Comparison of ENCODE assay signal across 9 cellular contexts in the genomic region with DNA sequence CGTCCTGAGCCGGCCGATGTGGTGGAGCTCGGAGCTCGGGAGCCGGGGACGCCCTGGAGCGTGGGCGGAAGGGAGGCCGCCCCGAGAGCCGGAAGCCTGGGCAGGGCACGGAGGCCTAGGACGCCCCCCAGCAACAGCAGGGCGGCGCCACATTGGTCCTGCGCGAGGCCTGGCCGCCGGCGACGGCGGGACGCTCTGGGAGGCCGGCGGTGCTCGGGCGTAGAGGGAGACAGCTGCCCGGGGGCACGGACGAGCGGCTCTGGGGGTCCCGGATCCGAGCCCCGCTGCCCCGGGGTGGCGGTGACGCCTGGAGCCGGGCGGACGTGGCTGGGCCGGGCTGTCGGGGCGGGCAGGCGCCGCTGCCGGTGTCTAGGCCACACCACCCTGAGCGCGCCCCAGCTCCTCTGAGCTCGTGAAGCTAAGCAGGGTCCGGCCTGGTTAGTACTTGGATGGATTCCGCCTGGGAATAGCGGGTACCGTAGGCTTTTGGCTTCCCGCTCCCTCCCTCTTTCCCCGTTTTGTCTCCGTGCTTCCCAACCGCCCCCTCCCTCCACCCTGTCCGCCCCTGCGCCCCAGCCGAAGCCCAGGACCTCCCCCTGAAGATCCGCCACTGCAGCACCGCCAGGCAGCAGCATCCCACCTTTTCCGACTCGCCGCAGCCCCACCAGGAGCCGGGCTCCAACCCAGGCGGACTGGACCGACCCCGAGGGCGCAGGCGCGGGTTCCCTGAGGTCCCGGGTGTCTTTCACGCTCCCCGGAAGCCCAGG. TPM values are rescaled to one million over a fixed set of nuclear protein-coding genes. Genes with fewer than 3 reads are reported as not detected.
DNase-seq lines count a peak whose midpoint lies in the region; ATAC-seq and TF ChIP-seq lines count a peak whose summit lies in the region.
"Had no signal": no experiment of that assay in that cellular context is flagged by ENCODE, and none has a peak within 500 bp of the region (broad histone marks: within the 10 kb centered on the region; RNA-seq: fewer than 3 reads in every experiment).

No MANE protein-coding gene starts in this region.

- peaks cover 78% of the 10 kb centered on the region for H3K27me3 ChIP-seq in suprapubic skin

- TF ChIP-seq POLR2A in suprapubic skin (IDR thresholded peaks at IDR 0.05) (no peak), erythroblast (IDR thresholded peaks at IDR 0.05; ENCODE audit: low read length) (no peak)

- ATAC-seq in T-cell (replicated peaks in 1 of 4) = peak in 3 of 4 experiments; percentile 45 to 63 (median 56)
- ATAC-seq in GM19455 (IDR thresholded peaks at IDR 0.05; ENCODE audit: unreplicated experiment) = no peak
- no peak for ATAC-seq in HG02588 (IDR thresholded peaks at IDR 0.05; ENCODE audit: unreplicated experiment)
- ATAC-seq: left lobe of liver had no signal

- H3K9me3 ChIP-seq in suprapubic skin = no peaks in the 10 kb centered on the region

- TF ChIP-seq CTCF in suprapubic skin (IDR thresholded peaks at IDR 0.05) = no peak

- TF ChIP-seq EP300 in suprapubic skin (IDR thresholded peaks at IDR 0.05) = no peak

- H3K4me3 ChIP-seq in iPS-11a (ENCODE audit: low read depth, low read length) = peak overlapping the region; percentile 39
- peak overlapping the region; percentile 37 for H3K4me3 ChIP-seq in suprapubic skin

- H3K36me3 Mint-ChIP-seq in activated CD4-positive, alpha-beta memory T cell treated with anti-CD3 and anti-CD28 coated beads for 36 hours = peaks cover 2% of the 10 kb centered on the region
- H3K36me3 Mint-ChIP-seq in activated CD4-positive, alpha-beta memory T cell treated with anti-CD3 and anti-CD28 coated beads, Interleukin-2, amount 10 ng/mL, durations not matched to agents 7 days and 5 days (ENCODE audit: low read depth) = peaks cover 17% of the 10 kb centered on the region
- H3K36me3 Mint-ChIP-seq in T-cell = no peaks in the 10 kb centered on the region

- no peak overlapping the region for H3K4me3 Mint-ChIP-seq in activated CD4-positive, alpha-beta memory T cell treated with anti-CD3 and anti-CD28 coated beads for 36 hours
- H3K4me3 Mint-ChIP-seq in activated CD4-positive, alpha-beta memory T cell treated with anti-CD3 and anti-CD28 coated beads, Interleukin-2, amount 10 ng/mL, durations not matched to agents 7 days and 5 days = no peak overlapping the region
- peak overlapping the region; percentile 24 to 61 (median 25) for H3K4me3 Mint-ChIP-seq in T-cell

- peaks cover 22% of the 10 kb centered on the region for H3K4me1 Mint-ChIP-seq in activated CD4-positive, alpha-beta memory T cell treated with anti-CD3 and anti-CD28 coated beads for 36 hours (ENCODE audit: low read depth)
- peaks cover 28% of the 10 kb centered on the region for H3K4me1 Mint-ChIP-seq in activated CD4-positive, alpha-beta memory T cell treated with anti-CD3 and anti-CD28 coated beads, Interleukin-2, amount 10 ng/mL, durations not matched to agents 7 days and 5 days
- peaks cover 30 to 32% (median 30%) of the 10 kb centered on the region in 3 donors for H3K4me1 Mint-ChIP-seq in T-cell

- H3K27ac Mint-ChIP-seq in activated CD4-positive, alpha-beta memory T cell treated with anti-CD3 and anti-CD28 coated beads for 36 hours = no peak overlapping the region
- H3K27ac Mint-ChIP-seq in activated CD4-positive, alpha-beta memory T cell treated with anti-CD3 and anti-CD28 coated beads, Interleukin-2, amount 10 ng/mL, durations not matched to agents 7 days and 5 days = no peak overlapping the region
- H3K27ac Mint-ChIP-seq in T-cell = no peak overlapping the region

- H3K27ac ChIP-seq in suprapubic skin = no peak overlapping the region

- intact Hi-C loops in activated CD4-positive, alpha-beta memory T cell treated with anti-CD3 and anti-CD28 coated beads for 36 hours (cut with micrococcal nuclease) = loop anchor here (5.0 kb wide), 1 partner anchor 73 kb away; the partner anchor contains the start of gene FRG1

- peaks cover 3% of the 10 kb centered on the region for H3K9me3 Mint-ChIP-seq in activated CD4-positive, alpha-beta memory T cell treated with anti-CD3 and anti-CD28 coated beads for 36 hours
- H3K9me3 Mint-ChIP-seq in activated CD4-positive, alpha-beta memory T cell treated with anti-CD3 and anti-CD28 coated beads, Interleukin-2, amount 10 ng/mL, durations not matched to agents 7 days and 5 days = no peaks in the 10 kb centered on the region
- H3K9me3 Mint-ChIP-seq in T-cell = peaks cover 0 to 7% (median 0%) of the 10 kb centered on the region in 3 donors

- 3% methylated on average over 25 of the region's 76 CpGs for whole genome bisulfite sequencing in suprapubic skin

- CTCF ChIA-PET in activated CD4-positive, alpha-beta memory T cell treated with anti-CD3 and anti-CD28 coated beads for 36 hours (lab: Charles Lee) = no interaction called here
- CTCF ChIA-PET in activated CD4-positive, alpha-beta memory T cell treated with anti-CD3 and anti-CD28 coated beads, Interleukin-2, amount 10 ng/mL, durations not matched to agents 7 days and 5 days (lab: Charles Lee) = no interaction called here
- CTCF ChIA-PET in T-cell (lab: Charles Lee) = no interaction called here

- POLR2A ChIA-PET in activated CD4-positive, alpha-beta memory T cell treated with anti-CD3 and anti-CD28 coated beads for 36 hours (lab: Charles Lee) = no interaction called here
- POLR2A ChIA-PET in activated CD4-positive, alpha-beta memory T cell treated with anti-CD3 and anti-CD28 coated beads, Interleukin-2, amount 10 ng/mL, durations not matched to agents 7 days and 5 days (lab: Charles Lee) = no interaction called here
- POLR2A ChIA-PET in T-cell (lab: Charles Lee) = no interaction called here

- DNase-seq in activated CD4-positive, alpha-beta memory T cell treated with anti-CD3 and anti-CD28 coated beads for 36 hours = peak; percentile 22
- no peak for DNase-seq in activated CD4-positive, alpha-beta memory T cell treated with anti-CD3 and anti-CD28 coated beads, Interleukin-2, amount 10 ng/mL, durations not matched to agents 7 days and 5 days
- no peak for DNase-seq in T-cell
- DNase-seq in suprapubic skin (ENCODE audit: low spot score in 2 of 2) = no peak
- DNase-seq in erythroblast (lab: John Stamatoyannopoulos, UW) = no peak

- peaks cover 33% of the 10 kb centered on the region for H3K4me1 ChIP-seq in suprapubic skin

- H3K27me3 Mint-ChIP-seq in activated CD4-positive, alpha-beta memory T cell treated with anti-CD3 and anti-CD28 coated beads for 36 hours = peaks cover 64% of the 10 kb centered on the region
- peaks cover 60% of the 10 kb centered on the region for H3K27me3 Mint-ChIP-seq in activated CD4-positive, alpha-beta memory T cell treated with anti-CD3 and anti-CD28 coated beads, Interleukin-2, amount 10 ng/mL, durations not matched to agents 7 days and 5 days
- H3K27me3 Mint-ChIP-seq in T-cell = peaks cover 53 to 66% of the 10 kb centered on the region in 2 donors

- no peaks in the 10 kb centered on the region for H3K36me3 ChIP-seq in suprapubic skin

RNA-seq across cellular contexts. Expression of gene FRG2, which starts 12.1 kb away (rescaled TPM):
- under 1 TPM in 1 of 2 experiments, not detected in 1; 0.10 TPM for total RNA-seq in activated CD4-positive, alpha-beta memory T cell treated with anti-CD3 and anti-CD28 coated beads for 36 hours
- not detected for total RNA-seq in activated CD4-positive, alpha-beta memory T cell treated with anti-CD3 and anti-CD28 coated beads, Interleukin-2, amount 10 ng/mL, durations not matched to agents 7 days and 5 days
- total RNA-seq in T-cell = not detected
- total RNA-seq in suprapubic skin = not detected
- total RNA-seq: left lobe of liver had no signal

RNA-seq across cellular contexts. Expression of gene DBET, which starts 49.3 kb away (rescaled TPM):
- not detected for total RNA-seq in activated CD4-positive, alpha-beta memory T cell treated with anti-CD3 and anti-CD28 coated beads for 36 hours
- not detected for total RNA-seq in activated CD4-positive, alpha-beta memory T cell treated with anti-CD3 and anti-CD28 coated beads, Interleukin-2, amount 10 ng/mL, durations not matched to agents 7 days and 5 days
- total RNA-seq in T-cell (under 1 TPM in 1 of 5 donors, not detected in 4; 0.09 TPM), suprapubic skin (not detected)
- total RNA-seq: left lobe of liver had no signal

Comparison
In these comparisons a context has a peak if more than half of its experiments do, and no peak if none do; other contexts are left out.
1. H3K4me3 Mint-ChIP-seq: peak in T-cell (3 of 3); none in activated CD4-positive, alpha-beta memory T cell treated with anti-CD3 and anti-CD28 coated beads for 36 hours (single experiment) and activated CD4-positive, alpha-beta memory T cell treated with anti-CD3 and anti-CD28 coated beads, Interleukin-2, amount 10 ng/mL, durations not matched to agents 7 days and 5 days (single experiment).
2. ATAC-seq: peak in T-cell (3 of 4); none in GM19455 (single experiment) and HG02588 (single experiment).